ENCODE assay signal across 12 cellular contexts in genomic region chr4:120801171-120801758, GRCh38.
DNase-seq lines count a peak whose midpoint lies in the region; ATAC-seq and TF ChIP-seq lines count a peak whose summit lies in the region.
"Had no signal": no experiment of that assay in that cellular context is flagged by ENCODE, and none has a peak within 500 bp of the region (broad histone marks: within the 10 kb centered on the region; RNA-seq: fewer than 3 reads in every experiment).

No MANE protein-coding gene starts in this region.

- peaks cover 0 to 32% (median 0%) of the 10 kb centered on the region in 9 donors for H3K36me3 ChIP-seq in heart left ventricle
- no peaks in the 10 kb centered on the region for H3K36me3 ChIP-seq in rectal smooth muscle tissue (ENCODE audit: control insufficient read depth, insufficient read depth, low read length)

- peaks cover 0 to 9% (median 0%) of the 10 kb centered on the region in 12 donors for H3K9me3 ChIP-seq in heart left ventricle

- H3K4me3 ChIP-seq in heart left ventricle (no peak overlapping the region), rectal smooth muscle tissue (ENCODE audit: low read length) (no peak overlapping the region)

- TF ChIP-seq POLR2A in heart left ventricle (IDR thresholded peaks at IDR 0.05), result no peak

- no peak overlapping the region for H3K9ac ChIP-seq in rectal smooth muscle tissue (ENCODE audit: low read length)

- H3K4me1 ChIP-seq in heart left ventricle (peaks cover 0 to 13% (median 3%) of the 10 kb centered on the region in 12 donors), rectal smooth muscle tissue (ENCODE audit: control insufficient read depth, insufficient read depth, low read length) (peaks cover 16% of the 10 kb centered on the region)

- DNase-seq in ELR (ENCODE audit: low read depth), result peak; percentile 42
- DNase-seq in amygdala (lab: John Stamatoyannopoulos, UW), result peak in 31 of 56 donors; percentile 1 to 53 (median 9)
- DNase-seq in heart left ventricle, result peak in 4 of 5 donors; percentile 46 to 64 (median 56)
- DNase-seq in NCI-H187 treated with DMSO at 0.1 percent for 48 hours (lab: John Stamatoyannopoulos, UW), result no peak
- DNase-seq in NCI-H69 (lab: John Stamatoyannopoulos, UW), result no peak
- DNase-seq in Kasumi-1 (lab: John Stamatoyannopoulos, UW), result no peak
- DNase-seq: activated CD4-positive, CD25-positive, alpha-beta regulatory T cell; foreskin melanocyte; stimulated activated CD4-positive, alpha-beta T cell treated with anti-CD3 and anti-CD28 coated beads, Interleukin-1b, Interleukin-23, amount 100 ng/mL, for 48 hours had no signal

- peak overlapping the region in 10 of 12 donors; percentile 2 to 72 (median 50) for H3K27ac ChIP-seq in heart left ventricle
- peak overlapping the region; percentile 68 for H3K27ac ChIP-seq in rectal smooth muscle tissue (ENCODE audit: low read depth, low read length)

- ATAC-seq in heart left ventricle (peak; percentile 88 to 97 (median 94)), HG02938 (IDR thresholded peaks at IDR 0.05; ENCODE audit: unreplicated experiment) (no peak)
- ATAC-seq: Panc1 had no signal

- no peaks in the 10 kb centered on the region for H3K27me3 ChIP-seq in heart left ventricle
- no peaks in the 10 kb centered on the region for H3K27me3 ChIP-seq in rectal smooth muscle tissue (ENCODE audit: control insufficient read depth, insufficient read depth, low read length)

- no peak for TF ChIP-seq CTCF in heart left ventricle (IDR thresholded peaks at IDR 0.05)

- 32 to 47% (median 41%) methylated on average over 5 of the region's 5 CpGs for WGBS in heart left ventricle, 4 donors

- intact Hi-C loops in heart left ventricle (cut with DNase I), result loop anchor here in 1 of 10 donors (5.0 kb wide), 1 partner anchor 84 kb away; no protein-coding TSS in a partner anchor

Comparison
In these comparisons a context has a peak if more than half of its experiments do, and no peak if none do; other contexts are left out.
1. DNase-seq: peak in ELR (single experiment), amygdala (31 of 56) and heart left ventricle (4 of 5); none in NCI-H187 treated with DMSO at 0.1 percent for 48 hours (single experiment), NCI-H69 (single experiment) and Kasumi-1 (0 of 2).